In the genomic region with DNA sequence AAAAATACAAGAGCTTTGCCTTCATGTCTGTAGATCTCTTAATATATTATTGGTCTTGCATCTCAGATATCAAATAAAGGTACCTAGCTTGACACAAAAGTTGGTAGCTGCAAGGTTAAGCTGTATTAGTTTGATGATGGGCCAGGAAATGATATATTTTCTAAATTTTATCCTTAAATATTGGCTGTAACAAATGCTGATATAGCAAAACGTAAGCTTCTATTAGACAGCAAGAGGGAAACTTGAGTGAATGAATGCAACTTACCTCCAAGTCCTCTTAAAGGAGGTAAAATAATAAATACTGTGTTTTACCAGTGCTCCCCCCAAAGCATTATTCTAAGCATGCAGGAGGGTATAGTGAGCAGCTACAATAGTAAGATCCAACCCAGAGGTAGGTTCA, we compare ENCODE assay signal across 2 cellular contexts. TPM values are rescaled to one million over a fixed set of nuclear protein-coding genes. Genes with fewer than 3 reads are reported as not detected.
"Had no signal": no experiment of that assay in that cellular context is flagged by ENCODE, and none has a peak within 500 bp of the region (broad histone marks: within the 10 kb centered on the region; RNA-seq: fewer than 3 reads in every experiment).

No MANE protein-coding gene starts in this region.

RNA-seq across cellular contexts. Expression of a gene that starts 4.2 kb away (rescaled TPM):
- total RNA-seq: GM23248 had no signal
- polyA plus RNA-seq: IgD-negative memory B cell had no signal
